Comparison of ENCODE assay signal across 9 cellular contexts in genomic region chr1:32992489-32993214, GRCh38. TPM values are rescaled to one million over a fixed set of nuclear protein-coding genes. Genes with fewer than 3 reads are reported as not detected.
A peak's percentile ranks its signal among the peaks of the same experiment; 100 is the strongest.
DNase-seq lines count a peak whose midpoint lies in the region; ATAC-seq and TF ChIP-seq lines count a peak whose summit lies in the region.
"Had no signal": no experiment of that assay in that cellular context is flagged by ENCODE, and none has a peak within 500 bp of the region (broad histone marks: within the 10 kb centered on the region; RNA-seq: fewer than 3 reads in every experiment).

No MANE protein-coding gene starts in this region.

- no peak for TF ChIP-seq CTCF in HFFc6 (IDR thresholded peaks at IDR 0.05)
- no peak for TF ChIP-seq CTCF in Loucy (conservative IDR thresholded peaks at IDR 0.05; ENCODE audit: low read length)
- no peak for TF ChIP-seq CTCF in epithelial cell of esophagus (IDR thresholded peaks at IDR 0.05; ENCODE audit: insufficient read depth, low read depth, low read length, missing control alignments)
- TF ChIP-seq CTCF in upper lobe of left lung (IDR thresholded peaks at IDR 0.05), result no peak

- peaks cover 4% of the 10 kb centered on the region; the same call in 1 of the 2 replicates for H3F3A ChIP-seq in Loucy (ENCODE audit: low read depth)

- ATAC-seq in naive B cell (ENCODE audit: low read depth in 2 of 2), result peak; percentile 88 to 89
- ATAC-seq in upper lobe of left lung (ENCODE audit: low FRiP score in 2 of 2), result peak; percentile 93 to 96

- peaks cover 34% of the 10 kb centered on the region for H3K4me1 ChIP-seq in Loucy (ENCODE audit: insufficient read depth, low read length, poor library complexity, severe bottlenecking)
- H3K4me1 ChIP-seq in upper lobe of left lung, result peaks cover 45 to 64% (median 59%) of the 10 kb centered on the region in 4 donors
- H3K4me1 ChIP-seq: parathyroid adenoma had no signal

- H4K20me1 ChIP-seq in Loucy (ENCODE audit: insufficient read depth, low read length, poor library complexity, severe bottlenecking), result no peaks in the 10 kb centered on the region

- H3K4me2 ChIP-seq in Loucy (ENCODE audit: low read depth, low read length, poor library complexity, severe bottlenecking), result peak overlapping the region; percentile 61

- H3K4me3 ChIP-seq in Loucy (ENCODE audit: low read length, poor library complexity, severe bottlenecking) (peak overlapping the region; percentile 21), epithelial cell of esophagus (ENCODE audit: low read length) (no peak overlapping the region), upper lobe of left lung (no peak overlapping the region)

- peak in 1 of 4 donors; percentile 21 for TF ChIP-seq EP300 in upper lobe of left lung (IDR thresholded peaks at IDR 0.05)

- no peaks in the 10 kb centered on the region for H3K79me2 ChIP-seq in Loucy (ENCODE audit: insufficient read depth, low read length)
- H3K79me2 ChIP-seq: parathyroid adenoma had no signal

- H3K27me3 ChIP-seq in Loucy (ENCODE audit: insufficient read depth, low read length, poor library complexity, severe bottlenecking) (no peaks in the 10 kb centered on the region), upper lobe of left lung (no peaks in the 10 kb centered on the region)

- H3K9me3 ChIP-seq in Loucy (ENCODE audit: insufficient read depth, low read depth, low read length) (no peaks in the 10 kb centered on the region), upper lobe of left lung (no peaks in the 10 kb centered on the region)

- H3K9ac ChIP-seq in Loucy (ENCODE audit: low read depth, low read length, poor library complexity, severe bottlenecking), result peak overlapping the region; percentile 27
- H3K9ac ChIP-seq: parathyroid adenoma had no signal

- peak; percentile 77 for DNase-seq in NCI-H82 (lab: John Stamatoyannopoulos, UW)
- DNase-seq in NCI-H82 treated with DMSO at 0.1 percent for 48 hours (lab: John Stamatoyannopoulos, UW; ENCODE audit: unreplicated experiment), result no peak
- DNase-seq in HFFc6, result peak; percentile 94
- DNase-seq in activated CD4-positive, alpha-beta T cell treated with anti-CD3 and anti-CD28 coated beads for 4 hours, result peak; percentile 18 to 24
- DNase-seq in epithelial cell of esophagus (ENCODE audit: low read depth), result peak; percentile 98
- DNase-seq in naive B cell, result peak; percentile 72
- DNase-seq in upper lobe of left lung, result peak in 1 of 2 donors; percentile 98

- H3K27ac ChIP-seq in upper lobe of left lung, result peak overlapping the region; percentile 83 to 87 (median 84)
- H3K27ac ChIP-seq: parathyroid adenoma had no signal

- peak in 2 of 4 donors; percentile 32 to 70 for TF ChIP-seq POLR2A in upper lobe of left lung (IDR thresholded peaks at IDR 0.05)

- H2AFZ ChIP-seq in Loucy (ENCODE audit: low read length), result no peak overlapping the region
- H2AFZ ChIP-seq: parathyroid adenoma had no signal

- no peaks in the 10 kb centered on the region for H3K9me2 ChIP-seq in Loucy (replicated peaks; ENCODE audit: low read depth, low read length)

- no peaks in the 10 kb centered on the region; the same call in 1 of the 2 replicates for H3K27me3 Mint-ChIP-seq in HFFc6 (ENCODE audit: insufficient read depth)
- no peaks in the 10 kb centered on the region for H3K27me3 Mint-ChIP-seq in naive B cell

- H3K27ac Mint-ChIP-seq in HFFc6, result peak overlapping the region; percentile 89
- H3K27ac Mint-ChIP-seq in naive B cell, result peak overlapping the region; percentile 72 to 99 (median 94)

- no peaks in the 10 kb centered on the region for H3K36me3 Mint-ChIP-seq in HFFc6 (ENCODE audit: low read depth)
- H3K36me3 Mint-ChIP-seq in naive B cell, result no peaks in the 10 kb centered on the region

- H3K9me3 Mint-ChIP-seq in HFFc6 (no peaks in the 10 kb centered on the region), naive B cell (peaks cover 0 to 1% (median 0%) of the 10 kb centered on the region in 7 donors)

- H3K4me1 Mint-ChIP-seq in HFFc6 (ENCODE audit: low read depth), result peaks cover 60% of the 10 kb centered on the region
- peaks cover 51 to 64% (median 63%) of the 10 kb centered on the region in 3 donors for H3K4me1 Mint-ChIP-seq in naive B cell

- H3K4me3 Mint-ChIP-seq in HFFc6, result peak overlapping the region; percentile 33
- peak overlapping the region; percentile 40 to 89 (median 84) for H3K4me3 Mint-ChIP-seq in naive B cell

- H3K36me3 ChIP-seq in Loucy (ENCODE audit: insufficient read depth, low read length), result no peaks in the 10 kb centered on the region
- no peaks in the 10 kb centered on the region for H3K36me3 ChIP-seq in upper lobe of left lung

- 47 to 53% methylated on average over 4 to 5 of the region's 5 CpGs for WGBS in upper lobe of left lung, 2 donors

RNA-seq across cellular contexts. Expression of gene RNF19B, which starts 28.0 kb away (rescaled TPM):
- 10 to 100 TPM in 3 of 6 experiments, 1 to 10 TPM in 3; 9.4 to 10.6 (median 9.9) TPM for total RNA-seq in HFFc6 (2021; fragmentation: NEBNext Ultra II Directional; extraction: Animal tissue kit (Norgen Biotek cat#: 25700))
- 1 to 10 TPM; 1.0 to 2.8 (median 1.9) TPM for polyA plus RNA-seq in naive B cell (ENCODE audit: low read depth in 6 of 6)
- 10 to 100 TPM; 28.7 to 44.5 (median 37.4) TPM for total RNA-seq in upper lobe of left lung

RNA-seq across cellular contexts. Expression of gene AK2, which starts 44.0 kb away (rescaled TPM):
- total RNA-seq in HFFc6 (2021; fragmentation: NEBNext Ultra II Directional; extraction: Animal tissue kit (Norgen Biotek cat#: 25700)), result 100 to 1,000 TPM; 160 to 173 (median 168) TPM
- polyA plus RNA-seq in naive B cell (ENCODE audit: low read depth in 6 of 6), result 100 to 1,000 TPM; 107 to 151 (median 134) TPM
- total RNA-seq in upper lobe of left lung, result 100 to 1,000 TPM in 5 of 6 donors, 10 to 100 TPM in 1; 90.1 to 123 (median 115) TPM
